Comparison of ENCODE assay signal across 7 cellular contexts in genomic region chr17:61520897-61521296, GRCh38.
"Had no signal": no experiment of that assay in that cellular context is flagged by ENCODE, and none has a peak within 500 bp of the region (broad histone marks: within the 10 kb centered on the region; RNA-seq: fewer than 3 reads in every experiment).

No MANE protein-coding gene starts in this region.

- FAIRE-seq: G401.6, GM12891, GM12892, GM18507, GM19239 had no signal

- DNase-seq: GDM1, GF-D8 had no signal
